17 cellular contexts compared by ENCODE assay signal in genomic region chr10:36089790-36090391, GRCh38.
DNase-seq lines count a peak whose midpoint lies in the region; ATAC-seq and TF ChIP-seq lines count a peak whose summit lies in the region.
"Had no signal": no experiment of that assay in that cellular context is flagged by ENCODE, and none has a peak within 500 bp of the region (broad histone marks: within the 10 kb centered on the region; RNA-seq: fewer than 3 reads in every experiment).

No MANE protein-coding gene starts in this region.

- TF ChIP-seq CTCF in GM12865 (IDR thresholded peaks at IDR 0.05; ENCODE audit: insufficient read depth, low read depth, low read length, missing control alignments) (no peak), heart left ventricle (IDR thresholded peaks at IDR 0.05) (no peak)

- H3K4me3 ChIP-seq in GM12865 (ENCODE audit: low read depth, low read length) (no peak overlapping the region), heart left ventricle (no peak overlapping the region)
- H3K4me3 ChIP-seq: SJSA1 had no signal

- peaks cover 0 to 4% (median 0%) of the 10 kb centered on the region in 12 donors for H3K9me3 ChIP-seq in heart left ventricle
- H3K9me3 ChIP-seq: SJSA1 had no signal

- peaks cover 0 to 15% (median 6%) of the 10 kb centered on the region in 12 donors for H3K4me1 ChIP-seq in heart left ventricle
- H3K4me1 ChIP-seq: SJSA1 had no signal

- H3K36me3 ChIP-seq in heart left ventricle, result no peaks in the 10 kb centered on the region
- H3K36me3 ChIP-seq: SJSA1 had no signal

- no peak for TF ChIP-seq POLR2A in heart left ventricle (IDR thresholded peaks at IDR 0.05)

- H3K27me3 ChIP-seq in heart left ventricle, result no peaks in the 10 kb centered on the region
- H3K27me3 ChIP-seq: SJSA1 had no signal

- intact Hi-C loops in heart left ventricle (cut with DNase I), result loop anchor here in 1 of 10 donors (10.0 kb wide), 1 partner anchor 85 kb away; no protein-coding TSS in a partner anchor

- DNase-seq in GM12865 (ENCODE audit: low read depth), result peak; percentile 59
- peak; percentile 74 for DNase-seq in NCI-H446 treated with DMSO at 0.1 percent for 48 hours (lab: John Stamatoyannopoulos, UW)
- DNase-seq in heart left ventricle, result peak in 3 of 5 donors; percentile 34 to 62 (median 56)
- DNase-seq in NCI-H510A treated with DMSO at 0.1 percent for 48 hours (lab: John Stamatoyannopoulos, UW), result no peak
- DNase-seq in NCI-H1417 (lab: John Stamatoyannopoulos, UW), result no peak
- DNase-seq: CD4-positive, CD25-positive, alpha-beta regulatory T cell; DMS79 treated with DMSO at 0.1 percent for 48 hours; NCI-H1092; NCI-H1436 treated with DMSO at 0.1 percent for 48 hours; NCI-H2029 treated with DMSO at 0.1 percent for 48 hours; NCI-H2171 treated with DMSO at 0.1 percent for 48 hours; NCI-H69; NK-92 treated with Interleukin-12 subunit alpha and Interleukin-12 subunit beta, amount 100 ng/mL, for 24 hours had no signal

- peak overlapping the region in 4 of 12 donors; percentile 8 to 41 (median 26) for H3K27ac ChIP-seq in heart left ventricle
- H3K27ac ChIP-seq: SJSA1 had no signal

- 12 to 17% (median 14%) methylated on average over 2 of the region's 2 CpGs for WGBS in heart left ventricle, 4 donors

- ATAC-seq in GM18498 (IDR thresholded peaks at IDR 0.05; ENCODE audit: unreplicated experiment) (peak; percentile 51), heart left ventricle (peak; percentile 48 to 86 (median 75)), GM21515 (IDR thresholded peaks at IDR 0.05; ENCODE audit: unreplicated experiment) (no peak)
- ATAC-seq: Panc1 had no signal

Comparison
In these comparisons a context has a peak if more than half of its experiments do, and no peak if none do; other contexts are left out.
1. DNase-seq: peak in GM12865 (single experiment), NCI-H446 treated with DMSO at 0.1 percent for 48 hours (single experiment) and heart left ventricle (3 of 5); none in NCI-H510A treated with DMSO at 0.1 percent for 48 hours (single experiment) and NCI-H1417 (0 of 3).